In genomic region chr2:11133238-11133935, GRCh38 we compare ENCODE assay signal across 8 cellular contexts. TPM values are rescaled to one million over a fixed set of nuclear protein-coding genes. Genes with fewer than 3 reads are reported as not detected.
DNase-seq lines count a peak whose midpoint lies in the region; ATAC-seq, FAIRE-seq and TF ChIP-seq lines count a peak whose summit lies in the region.

No MANE protein-coding gene starts in this region.

- WGBS in body of pancreas, 2 donors: 21 to 37% methylated on average over 11 to 25 of the region's 25 CpGs
- WGBS in HepG2 (ENCODE audit: low lambda C conversion rate): 2% methylated on average over 13 of the region's 25 CpGs

- in situ Hi-C loops in HepG2 (cut with HindIII; ENCODE audit: extremely low pct_ligation_motif_present, low pct_unique_long_range_greater_than_20kb) (loop anchor here (5.0 to 10.0 kb wide), 2 partner anchors 314 to 451 kb away; no protein-coding TSS in a partner anchor), ACHN (cut with HindIII; ENCODE audit: low pct_ligation_motif_present, low pct_unique_long_range_greater_than_20kb, low sequenced_read_pairs) (no loop called here)

- H3K27me3 ChIP-seq in body of pancreas (no peaks in the 10 kb centered on the region), HepG2 (ENCODE audit: control insufficient read depth in 1 of 2, insufficient read depth in 2 of 2, low read length in 2 of 2) (peaks cover 2 to 22% of the 10 kb centered on the region in 2 experiments; a peak in 3 of 5 replicates), tibial artery (peaks cover 0 to 2% of the 10 kb centered on the region in 2 donors)

- no peak for TF ChIP-seq RAD21 in HepG2 (CRISPR knock-in tag; IDR thresholded peaks at IDR 0.05)

- H4K20me1 ChIP-seq in HepG2 (ENCODE audit: insufficient read depth, low read length): no peaks in the 10 kb centered on the region

- H3K4me3 Mint-ChIP-seq in activated CD4-positive, alpha-beta T cell treated with anti-CD3 and anti-CD28 coated beads, Interleukin-2, amount 10 ng/mL, durations not matched to agents 24 days and 14 days: peak overlapping the region; percentile 84

- no peak overlapping the region for H2AFZ ChIP-seq in HepG2 (ENCODE audit: low read length)

- POLR2A ChIA-PET in HepG2 (lab: Yijun Ruan, JAX): interaction anchor here (0.6 to 2.2 kb wide), 11 partner anchors 12 to 1503 kb away, joined by 3 to 19 read pairs (median 6); partner anchors contain the start of genes E2F6, ROCK2, SLC66A3 and YWHAQ

- TF ChIP-seq POLR2A in body of pancreas (IDR thresholded peaks at IDR 0.05) (no peak), HepG2 (IDR thresholded peaks at IDR 0.05; ENCODE audit: insufficient read depth in 1 of 2, low read depth in 2 of 2, low read length in 2 of 2) (no peak)

- no peaks in the 10 kb centered on the region for H3K79me2 ChIP-seq in HepG2 (ENCODE audit: insufficient read depth, low read length)

- H3K4me3 ChIP-seq in body of pancreas (peak overlapping the region; percentile 2 to 12), HepG2 (replicated peaks in 1 of 3; ENCODE audit: insufficient read depth in 1 of 3, low read depth in 2 of 3, low read length in 3 of 3) (peak overlapping the region; percentile 60 to 85 (median 64)), tibial artery (peak overlapping the region; percentile 55 to 57)

- no peak for FAIRE-seq in HepG2 (lab: Jason Lieb, UNC)

- H3K27ac ChIP-seq in body of pancreas (peak overlapping the region in 3 of 4 donors; percentile 9 to 69 (median 60)), HepG2 (ENCODE audit: extremely low read length, insufficient read depth, low read length) (no peak overlapping the region), tibial artery (no peak overlapping the region)

- TF ChIP-seq CTCF in body of pancreas (IDR thresholded peaks at IDR 0.05) (no peak), HepG2 (CRISPR knock-in tag; IDR thresholded peaks at IDR 0.05) (no peak), tibial artery (IDR thresholded peaks at IDR 0.05) (no peak)

- H3K9me3 Mint-ChIP-seq in activated CD4-positive, alpha-beta T cell treated with anti-CD3 and anti-CD28 coated beads, Interleukin-2, amount 10 ng/mL, durations not matched to agents 24 days and 14 days: no peaks in the 10 kb centered on the region

- H3K36me3 Mint-ChIP-seq in activated CD4-positive, alpha-beta T cell treated with anti-CD3 and anti-CD28 coated beads, Interleukin-2, amount 10 ng/mL, durations not matched to agents 24 days and 14 days (ENCODE audit: low read depth): no peaks in the 10 kb centered on the region

- peak overlapping the region; percentile 52 for H3K9ac ChIP-seq in HepG2 (ENCODE audit: insufficient read depth, low read depth, low read length)

- peaks cover 16% of the 10 kb centered on the region for H3K27me3 Mint-ChIP-seq in activated CD4-positive, alpha-beta T cell treated with anti-CD3 and anti-CD28 coated beads, Interleukin-2, amount 10 ng/mL, durations not matched to agents 24 days and 14 days

- CTCF ChIA-PET in HepG2 (lab: Yijun Ruan, JAX; ENCODE audit: low intra/inter-chr PET ratio, low total read pairs): interaction anchor here (0.6 to 1.4 kb wide), 7 partner anchors 17 to 549 kb away, joined by 3 to 11 read pairs (median 3); no protein-coding TSS in a partner anchor

- peaks cover 12% of the 10 kb centered on the region for H3K4me1 Mint-ChIP-seq in activated CD4-positive, alpha-beta T cell treated with anti-CD3 and anti-CD28 coated beads, Interleukin-2, amount 10 ng/mL, durations not matched to agents 24 days and 14 days

- H3K27ac Mint-ChIP-seq in activated CD4-positive, alpha-beta T cell treated with anti-CD3 and anti-CD28 coated beads, Interleukin-2, amount 10 ng/mL, durations not matched to agents 24 days and 14 days: peak overlapping the region; percentile 91

- no peak for DNase-seq in activated CD4-positive, alpha-beta T cell treated with anti-CD3 and anti-CD28 coated beads, Interleukin-2, amount 10 ng/mL, durations not matched to agents 24 days and 14 days
- no peak for DNase-seq in activated CD4-positive, alpha-beta T cell treated with anti-CD3 and anti-CD28 coated beads for 1 hour
- DNase-seq in body of pancreas: peak in 1 of 4 donors; percentile 35
- DNase-seq in HepG2 (ENCODE audit: low spot score): no peak
- no peak for DNase-seq in tibial artery
- DNase-seq in medulla oblongata (ENCODE audit: extremely low spot score): no peak
- DNase-seq in NCI-H1436 treated with DMSO at 0.1 percent for 48 hours (lab: John Stamatoyannopoulos, UW): no peak
- no peak for DNase-seq in ACHN

- no TSS peak for BruUV-seq in HepG2 (replicated peaks; lab: Mats Ljungman, UMichigan)

- H3K36me3 ChIP-seq in body of pancreas (replicated peaks in 1 of 2; ENCODE audit: insufficient read depth in 1 of 2, low read depth in 2 of 2) (no peaks in the 10 kb centered on the region), HepG2 (replicated peaks in 1 of 2; ENCODE audit: control insufficient read depth in 1 of 2, insufficient read depth in 2 of 2, low read length in 2 of 2) (no peaks in the 10 kb centered on the region), tibial artery (no peaks in the 10 kb centered on the region)

- peak overlapping the region; percentile 99 for H3K4me2 ChIP-seq in HepG2 (ENCODE audit: low read depth, low read length)

- TF ChIP-seq EP300 in HepG2 (IDR thresholded peaks at IDR 0.05; ENCODE audit: low read depth in 2 of 2, low read length in 2 of 2) (no peak), HepG2 (CRISPR knock-in tag; IDR thresholded peaks at IDR 0.05; ENCODE audit: borderline replicate concordance) (no peak)

- peaks cover 27% of the 10 kb centered on the region for H3K4me1 ChIP-seq in body of pancreas
- H3K4me1 ChIP-seq in HepG2 (ENCODE audit: insufficient read depth, low read length): peaks cover 55% of the 10 kb centered on the region
- peaks cover 0 to 23% (median 19%) of the 10 kb centered on the region in 4 donors for H3K4me1 ChIP-seq in tibial artery

- intact Hi-C loops in activated CD4-positive, alpha-beta T cell treated with anti-CD3 and anti-CD28 coated beads, Interleukin-2, amount 10 ng/mL, durations not matched to agents 24 days and 14 days (cut with micrococcal nuclease): loop anchor here (2.0 to 10.0 kb wide), 3 partner anchors 281 to 551 kb away; partner anchors contain the start of gene E2F6
- intact Hi-C loops in body of pancreas (cut with DNase I) (no loop called here), HepG2 (cut with micrococcal nuclease; ENCODE audit: unreplicated experiment) (loop anchor here (1.0 to 10.0 kb wide), 7 partner anchors 21 to 449 kb away; partner anchors contain the start of genes ROCK2 and SLC66A3), tibial artery (cut with DNase I; ENCODE audit: low total_unique reads) (loop anchor here (5.0 to 10.0 kb wide), 3 partner anchors 51 to 311 kb away; no protein-coding TSS in a partner anchor)

- ATAC-seq in body of pancreas (no peak), HepG2 (peak; percentile 67)

- H3K9me3 ChIP-seq in body of pancreas: no peaks in the 10 kb centered on the region
- no peaks in the 10 kb centered on the region for H3K9me3 ChIP-seq in HepG2 (ENCODE audit: low read length)
- no peaks in the 10 kb centered on the region for H3K9me3 ChIP-seq in tibial artery

TF ChIP-seq in HepG2, 621 proteins besides CTCF, POLR2A, EP300 and RAD21 (continues in another document):
- no peak for TF ChIP-seq PHF5A (CRISPR knock-in tag; IDR thresholded peaks at IDR 0.05; ENCODE audit: low read depth, unreplicated experiment)
- no peak for TF ChIP-seq ZNF441 (CRISPR knock-in tag; IDR thresholded peaks at IDR 0.05; ENCODE audit: borderline replicate concordance)
- TF ChIP-seq UBTF (CRISPR knock-in tag; IDR thresholded peaks at IDR 0.05): peak; percentile 66
- TF ChIP-seq ZIK1 (CRISPR knock-in tag; IDR thresholded peaks at IDR 0.05; ENCODE audit: borderline replicate concordance, low read depth): no peak

RNA-seq across cellular contexts. Expression of gene SLC66A3, which starts 21.9 kb away (rescaled TPM):
- 7.6 and 10.4 TPM in 2 replicates for total RNA-seq in activated CD4-positive, alpha-beta T cell treated with anti-CD3 and anti-CD28 coated beads, Interleukin-2, amount 10 ng/mL, durations not matched to agents 24 days and 14 days
- total RNA-seq in body of pancreas (10 to 100 TPM; 28.0 to 38.2 TPM), HepG2 (2016; rRNA removed; fragmentation: Illumina TruSeq; extraction: Trizol) (1.5 and 2.2 TPM in 2 replicates)
- 0.71 and 1.4 TPM in 2 replicates for total RNA-seq in HepG2 (2016; cell fraction: cytosol; rRNA removed; fragmentation: Illumina TruSeq; extraction: Trizol; ENCODE audit: low read depth)
- total RNA-seq in HepG2 (2016; cell fraction: insoluble cytoplasmic fraction; rRNA removed; fragmentation: Illumina TruSeq; extraction: Trizol): 1.8 TPM in 2 replicates
- 2.2 and 2.8 TPM in 2 replicates for total RNA-seq in HepG2 (2016; cell fraction: membrane; rRNA removed; fragmentation: Illumina TruSeq; extraction: Trizol)
- total RNA-seq in HepG2 (2016; cell fraction: nucleus; rRNA removed; fragmentation: Illumina TruSeq; extraction: Trizol): 1.3 and 2.1 TPM in 2 replicates
- polyA plus RNA-seq in HepG2 (2011; rRNA removed): 3.7 and 5.0 TPM in 2 replicates
- 3.7 and 4.6 TPM in 2 replicates for polyA plus RNA-seq in HepG2 (2011; cell fraction: cytosol; rRNA removed)
- polyA plus RNA-seq in HepG2 (2011; cell fraction: nucleus; rRNA removed): 1.2 and 1.6 TPM in 2 replicates
- polyA plus RNA-seq in HepG2 (2012): 2.1 and 2.2 TPM in 2 replicates
- 1.4 and 2.5 TPM in 2 replicates for polyA plus RNA-seq in HepG2 (2016; cell fraction: cytosol; fragmentation: Illumina TruSeq; extraction: Trizol; ENCODE audit: low read depth)
- 1.7 TPM in 2 replicates for polyA plus RNA-seq in HepG2 (2016; cell fraction: insoluble cytoplasmic fraction; fragmentation: Illumina TruSeq; extraction: Trizol; ENCODE audit: low read depth)
- polyA plus RNA-seq in HepG2 (2016; cell fraction: membrane; fragmentation: Illumina TruSeq; extraction: Trizol; ENCODE audit: low read depth): 2.2 and 2.4 TPM in 2 replicates
- 1.5 and 3.4 TPM in 2 replicates for polyA plus RNA-seq in HepG2 (2016; cell fraction: nucleus; fragmentation: Illumina TruSeq; extraction: Trizol; ENCODE audit: insufficient read depth, low read depth)
- 11.8 and 11.9 TPM in 2 replicates for polyA minus RNA-seq in HepG2 (2011; rRNA and poly(A)+ RNA removed; ENCODE audit: low replicate concordance)
- polyA minus RNA-seq in HepG2 (2011; cell fraction: cytosol; rRNA and poly(A)+ RNA removed): 1.6 and 1.7 TPM in 2 replicates
- 0.90 and 2.4 TPM in 2 replicates for polyA minus RNA-seq in HepG2 (2011; cell fraction: nucleus; rRNA and poly(A)+ RNA removed)

Comparison
In these comparisons a context has a peak if more than half of its experiments do, and no peak if none do; other contexts are left out.
1. H3K27ac ChIP-seq: peak in body of pancreas (3 of 4); none in HepG2 (single experiment) and tibial artery (0 of 2).
2. H3K4me3 ChIP-seq: peak in every context shown above with its lines; median percentile 64 in HepG2; 56 in tibial artery; 7 in body of pancreas.